24 cellular contexts compared by ENCODE assay signal in genomic region chr15:86876387-86876786, GRCh38.
"Had no signal": no experiment of that assay in that cellular context is flagged by ENCODE, and none has a peak within 500 bp of the region (broad histone marks: within the 10 kb centered on the region; RNA-seq: fewer than 3 reads in every experiment).

No MANE protein-coding gene starts in this region.

- H3K36me3 ChIP-seq: esophagus squamous epithelium, heart right ventricle, neural progenitor cell, stomach, thyroid gland, vagina had no signal

- H3K27me3 ChIP-seq: esophagus squamous epithelium, heart right ventricle, neural progenitor cell, stomach, thyroid gland, vagina had no signal

- H3K79me2 ChIP-seq: parathyroid adenoma had no signal

- H3K9me3 ChIP-seq: esophagus squamous epithelium, heart right ventricle, mucosa of descending colon, stomach, thyroid gland, vagina had no signal

- DNase-seq: cortex of kidney; effector memory CD8-positive, alpha-beta T cell; erythroblast; esophagus squamous epithelium; foreskin melanocyte; glutamatergic neuron; heart right ventricle; hippocampal formation; kidney glomerular epithelial cell; mesenchymal stem cell; mucosa of descending colon; naive thymus-derived CD4-positive, alpha-beta T cell; right cardiac atrium; small intestine; stimulated activated CD4-positive, alpha-beta T cell treated with anti-CD3 and anti-CD28 coated beads, Interleukin-12 subunit alpha, Interleukin-12 subunit beta, amount 100 ng/mL, for 4 hours; stimulated activated CD4-positive, alpha-beta T cell treated with anti-CD3 and anti-CD28 coated beads, Interleukin-1b, Interleukin-23, amount 100 ng/mL, for 48 hours; stimulated activated CD4-positive, alpha-beta T cell treated with anti-CD3 and anti-CD28 coated beads, Interleukin-4, amount 100 ng/mL, for 1 hour; stimulated activated CD8-positive, alpha-beta memory T cell treated with anti-CD3 and anti-CD28 coated beads, Interleukin-4, amount 100 ng/mL, for 48 hours; stimulated activated naive CD4-positive, alpha-beta T cell treated with Interleukin-2 at 50 U/mL for 16 hours; stomach had no signal

- H3K4me2 ChIP-seq: neural progenitor cell had no signal

- H3K4me1 ChIP-seq: esophagus squamous epithelium, parathyroid adenoma, stomach, vagina had no signal

- H3K27ac ChIP-seq: esophagus squamous epithelium, neural progenitor cell, parathyroid adenoma, stomach, thyroid gland, vagina had no signal

- H3K9ac ChIP-seq: neural progenitor cell, parathyroid adenoma had no signal

- H2AFZ ChIP-seq: neural progenitor cell, parathyroid adenoma had no signal

- H3K4me3 ChIP-seq: esophagus squamous epithelium, heart right ventricle, mucosa of descending colon, neural progenitor cell, stomach, thyroid gland, vagina had no signal

- ATAC-seq: effector memory CD8-positive, alpha-beta T cell; mucosa of descending colon; naive thymus-derived CD4-positive, alpha-beta T cell; right cardiac atrium had no signal
